In the genomic region with DNA sequence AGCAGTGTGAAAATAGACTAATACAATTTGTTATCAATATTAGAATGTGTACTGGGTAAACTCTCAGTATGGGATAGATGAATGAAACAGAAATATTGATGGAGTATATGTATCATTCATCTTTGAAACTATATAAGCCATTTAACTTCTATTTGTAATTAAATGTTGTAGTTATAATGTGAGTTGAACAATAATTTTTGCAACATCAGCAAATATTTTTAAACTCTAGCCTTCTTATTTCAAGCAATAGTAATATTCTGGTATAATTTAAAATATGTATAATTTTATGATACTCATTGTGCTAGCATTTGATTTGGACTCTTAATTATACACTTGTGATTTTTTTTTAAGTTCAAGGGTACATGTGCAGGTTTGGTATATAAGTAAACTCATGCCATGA, we compare ENCODE assay signal across 27 cellular contexts.
"Had no signal": no experiment of that assay in that cellular context is flagged by ENCODE, and none has a peak within 500 bp of the region (broad histone marks: within the 10 kb centered on the region; RNA-seq: fewer than 3 reads in every experiment).

No MANE protein-coding gene starts in this region.

- H3K4me3 ChIP-seq: colonic mucosa, esophagus squamous epithelium, gastrocnemius medialis, heart right ventricle, left lung, lower lobe of right lung, mucosa of descending colon had no signal

- H3K4me1 ChIP-seq: colonic mucosa, esophagus squamous epithelium, gastrocnemius medialis, heart right ventricle, left lung, lower lobe of right lung had no signal

- FAIRE-seq: endometrium, islet of Langerhans, keratinocyte had no signal

- DNase-seq: colonic mucosa; cortex of kidney; effector CD8-positive, alpha-beta T cell; effector memory CD8-positive, alpha-beta T cell; endodermal cell; erythroblast; esophagus squamous epithelium; foreskin fibroblast; foreskin melanocyte; gastrocnemius medialis; glutamatergic neuron; head of caudate nucleus; heart right ventricle; hippocampal formation; left cardiac atrium; left lung; left ventricle myocardium superior; lower lobe of right lung; mesendoderm; midbrain; mucosa of descending colon; naive B cell had no signal

- H3K36me3 ChIP-seq: colonic mucosa, esophagus squamous epithelium, gastrocnemius medialis, heart right ventricle, left lung, lower lobe of right lung had no signal

- H3K27ac ChIP-seq: colonic mucosa, epithelial cell of prostate, esophagus squamous epithelium, gastrocnemius medialis, heart right ventricle, left lung, lower lobe of right lung had no signal

- H3K27me3 ChIP-seq: colonic mucosa, esophagus squamous epithelium, gastrocnemius medialis, heart right ventricle, left lung had no signal

- ATAC-seq: effector memory CD8-positive, alpha-beta T cell; esophagus mucosa; gastrocnemius medialis; heart right ventricle; left cardiac atrium; left lung; left ventricle myocardium superior; lower lobe of right lung; mucosa of descending colon had no signal

- H3K9me3 ChIP-seq: colonic mucosa, esophagus squamous epithelium, gastrocnemius medialis, left lung, lower lobe of right lung, mucosa of descending colon had no signal
